8 cellular contexts compared by ENCODE assay signal in the genomic region with DNA sequence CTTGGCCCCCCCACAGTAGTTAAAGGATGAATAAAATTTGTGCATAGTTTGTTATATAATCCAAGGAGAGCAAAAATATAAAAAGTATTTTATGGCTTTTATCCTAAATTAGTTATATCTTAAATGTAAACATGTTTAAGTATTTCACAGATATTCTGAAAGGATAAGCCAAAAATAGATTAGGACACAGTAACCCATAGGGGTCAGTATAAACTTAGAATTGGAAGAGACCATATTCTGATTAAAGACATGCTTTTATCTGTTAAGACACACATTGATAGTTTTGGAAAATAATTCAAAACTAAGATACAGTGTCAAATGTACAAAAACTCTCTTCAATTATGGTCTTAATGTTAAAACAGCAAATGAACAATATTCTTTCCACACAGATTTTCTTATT. TPM values are rescaled to one million over a fixed set of nuclear protein-coding genes. Genes with fewer than 3 reads are reported as not detected.
DNase-seq lines count a peak whose midpoint lies in the region; ATAC-seq, FAIRE-seq and TF ChIP-seq lines count a peak whose summit lies in the region.

No MANE protein-coding gene starts in this region.

- TF ChIP-seq CTCF in LNCaP clone FGC (IDR thresholded peaks at IDR 0.05; ENCODE audit: control insufficient read depth, extremely low read depth, insufficient read depth), result peak; percentile 47
- peak in 2 of 3 experiments; percentile 23 to 35; a peak in 3 of 6 replicates for TF ChIP-seq CTCF in GM12878 (IDR thresholded peaks at IDR 0.05 in 2 of 3, conservative IDR thresholded peaks at IDR 0.05 in 1 of 3; ENCODE audit: control insufficient read depth in 2 of 3, extremely low read depth in 1 of 3, insufficient read depth in 1 of 3, low read depth in 3 of 3, low read length in 3 of 3)
- TF ChIP-seq CTCF in mesothelial cell of epicardium (IDR thresholded peaks at IDR 0.05; ENCODE audit: unreplicated experiment), result peak; percentile 60

- intact Hi-C loops in GM12878 (cut with micrococcal nuclease; ENCODE audit: unreplicated experiment), result loop anchor here (1.0 to 10.0 kb wide), 3 partner anchors 54 to 256 kb away; no protein-coding TSS in a partner anchor

- no peaks in the 10 kb centered on the region for H3K36me3 ChIP-seq in GM12878 (ENCODE audit: control insufficient read depth in 2 of 2, insufficient read depth in 2 of 2, low read length in 1 of 2)

- no peaks in the 10 kb centered on the region for H3K27me3 ChIP-seq in GM12878 (replicated peaks in 1 of 2; ENCODE audit: control insufficient read depth in 2 of 2, insufficient read depth in 2 of 2, low read length in 1 of 2)

- SMC1A ChIA-PET in GM12878 (lab: Charles Lee; ENCODE audit: uncharacterized antibody, unreplicated experiment), result no interaction called here

- H3K4me1 ChIP-seq in GM12878 (ENCODE audit: control insufficient read depth, insufficient read depth, low read length), result no peaks in the 10 kb centered on the region

- no peak for ATAC-seq in GM12878
- no peak for ATAC-seq in HG03095 (IDR thresholded peaks at IDR 0.05; ENCODE audit: unreplicated experiment)
- no peak for ATAC-seq in GM19351 (IDR thresholded peaks at IDR 0.05; ENCODE audit: unreplicated experiment)

- peaks cover 3% of the 10 kb centered on the region for H3K4me1 Mint-ChIP-seq in mesothelial cell of epicardium

- no peak overlapping the region for H3K27ac ChIP-seq in GM12878 (ENCODE audit: control insufficient read depth, insufficient read depth)

- H4K20me1 ChIP-seq in GM12878 (ENCODE audit: control insufficient read depth, insufficient read depth), result no peaks in the 10 kb centered on the region

- H3K9me3 Mint-ChIP-seq in mesothelial cell of epicardium, result no peaks in the 10 kb centered on the region

- CTCF ChIA-PET in GM12878 (lab: Yijun Ruan, JAX), result no interaction called here

- H2AFZ ChIP-seq in GM12878 (ENCODE audit: control insufficient read depth, low read depth, low read length), result no peak overlapping the region

- H3K27ac Mint-ChIP-seq in mesothelial cell of epicardium, result no peak overlapping the region

- H3K9me3 ChIP-seq in GM12878 (replicated peaks; ENCODE audit: control insufficient read depth, insufficient read depth, low read length), result no peaks in the 10 kb centered on the region

- no peak for FAIRE-seq in GM12878 (lab: Jason Lieb, UNC)

- no peak for TF ChIP-seq EP300 in GM12878 (IDR thresholded peaks at IDR 0.05; ENCODE audit: borderline replicate concordance in 1 of 2, control insufficient read depth in 1 of 2, low read depth in 2 of 2, low read length in 2 of 2)

- H3K4me3 ChIP-seq in LNCaP clone FGC (ENCODE audit: low read depth, low read length) (no peak overlapping the region), GM12878 (no peak overlapping the region)

- DNase-seq in DMS114 treated with DMSO at 0.1 percent for 48 hours (lab: John Stamatoyannopoulos, UW; ENCODE audit: unreplicated experiment) (peak; percentile 55), LNCaP clone FGC (ENCODE audit: low read depth) (no peak), GM12878 (ENCODE audit: low read depth, low spot score) (no peak), mesothelial cell of epicardium (ENCODE audit: low spot score in 2 of 2, unreplicated experiment in 2 of 2) (no peak), D341Med (ENCODE audit: low spot score) (no peak)
- no peak for DNase-seq in effector CD4-positive, alpha-beta T cell

- RAD21 ChIA-PET in GM12878 (lab: Charles Lee; ENCODE audit: unreplicated experiment), result no interaction called here

- H3K27me3 Mint-ChIP-seq in mesothelial cell of epicardium (ENCODE audit: low read depth), result no peaks in the 10 kb centered on the region

- no TSS peak for BruUV-seq in GM12878 (replicated peaks; lab: Mats Ljungman, UMichigan)

- no peak for TF ChIP-seq POLR2A in GM12878 (IDR thresholded peaks at IDR 0.05; ENCODE audit: low read depth, low read length)

- H3K36me3 Mint-ChIP-seq in mesothelial cell of epicardium, result no peaks in the 10 kb centered on the region

- H3K79me2 ChIP-seq in GM12878 (ENCODE audit: control insufficient read depth, insufficient read depth, low read length), result peaks cover 5% of the 10 kb centered on the region

- H3K9ac ChIP-seq in GM12878 (ENCODE audit: control insufficient read depth, insufficient read depth, low read length), result no peak overlapping the region

- in situ Hi-C loops in GM12878 (cut with MboI), result no loop called here

- H3K4me2 ChIP-seq in GM12878 (ENCODE audit: control insufficient read depth, insufficient read depth), result no peak overlapping the region

- peak; percentile 44 for TF ChIP-seq RAD21 in GM12878 (IDR thresholded peaks at IDR 0.05; ENCODE audit: insufficient read depth, low read depth, low read length)

- H3K4me3 Mint-ChIP-seq in mesothelial cell of epicardium, result no peak overlapping the region

- POLR2A ChIA-PET in GM12878 (lab: Charles Lee), result no interaction called here

TF ChIP-seq in GM12878, 131 proteins besides CTCF, POLR2A, EP300 and RAD21:
- TF ChIP-seq TAF1 (IDR thresholded peaks at IDR 0.05; ENCODE audit: borderline replicate concordance, low read depth, low read length) (no peak), MEF2A (IDR thresholded peaks at IDR 0.05; ENCODE audit: insufficient read depth, low read depth, low read length) (peak; percentile 89), MEF2B (IDR thresholded peaks at IDR 0.05; ENCODE audit: partially characterized antibody, poor library complexity, severe bottlenecking) (peak; percentile 58), SMARCA5 (IDR thresholded peaks at IDR 0.05) (no peak), GABPA (IDR thresholded peaks at IDR 0.05; ENCODE audit: low read depth) (no peak)
- TF ChIP-seq, protein P1, sequence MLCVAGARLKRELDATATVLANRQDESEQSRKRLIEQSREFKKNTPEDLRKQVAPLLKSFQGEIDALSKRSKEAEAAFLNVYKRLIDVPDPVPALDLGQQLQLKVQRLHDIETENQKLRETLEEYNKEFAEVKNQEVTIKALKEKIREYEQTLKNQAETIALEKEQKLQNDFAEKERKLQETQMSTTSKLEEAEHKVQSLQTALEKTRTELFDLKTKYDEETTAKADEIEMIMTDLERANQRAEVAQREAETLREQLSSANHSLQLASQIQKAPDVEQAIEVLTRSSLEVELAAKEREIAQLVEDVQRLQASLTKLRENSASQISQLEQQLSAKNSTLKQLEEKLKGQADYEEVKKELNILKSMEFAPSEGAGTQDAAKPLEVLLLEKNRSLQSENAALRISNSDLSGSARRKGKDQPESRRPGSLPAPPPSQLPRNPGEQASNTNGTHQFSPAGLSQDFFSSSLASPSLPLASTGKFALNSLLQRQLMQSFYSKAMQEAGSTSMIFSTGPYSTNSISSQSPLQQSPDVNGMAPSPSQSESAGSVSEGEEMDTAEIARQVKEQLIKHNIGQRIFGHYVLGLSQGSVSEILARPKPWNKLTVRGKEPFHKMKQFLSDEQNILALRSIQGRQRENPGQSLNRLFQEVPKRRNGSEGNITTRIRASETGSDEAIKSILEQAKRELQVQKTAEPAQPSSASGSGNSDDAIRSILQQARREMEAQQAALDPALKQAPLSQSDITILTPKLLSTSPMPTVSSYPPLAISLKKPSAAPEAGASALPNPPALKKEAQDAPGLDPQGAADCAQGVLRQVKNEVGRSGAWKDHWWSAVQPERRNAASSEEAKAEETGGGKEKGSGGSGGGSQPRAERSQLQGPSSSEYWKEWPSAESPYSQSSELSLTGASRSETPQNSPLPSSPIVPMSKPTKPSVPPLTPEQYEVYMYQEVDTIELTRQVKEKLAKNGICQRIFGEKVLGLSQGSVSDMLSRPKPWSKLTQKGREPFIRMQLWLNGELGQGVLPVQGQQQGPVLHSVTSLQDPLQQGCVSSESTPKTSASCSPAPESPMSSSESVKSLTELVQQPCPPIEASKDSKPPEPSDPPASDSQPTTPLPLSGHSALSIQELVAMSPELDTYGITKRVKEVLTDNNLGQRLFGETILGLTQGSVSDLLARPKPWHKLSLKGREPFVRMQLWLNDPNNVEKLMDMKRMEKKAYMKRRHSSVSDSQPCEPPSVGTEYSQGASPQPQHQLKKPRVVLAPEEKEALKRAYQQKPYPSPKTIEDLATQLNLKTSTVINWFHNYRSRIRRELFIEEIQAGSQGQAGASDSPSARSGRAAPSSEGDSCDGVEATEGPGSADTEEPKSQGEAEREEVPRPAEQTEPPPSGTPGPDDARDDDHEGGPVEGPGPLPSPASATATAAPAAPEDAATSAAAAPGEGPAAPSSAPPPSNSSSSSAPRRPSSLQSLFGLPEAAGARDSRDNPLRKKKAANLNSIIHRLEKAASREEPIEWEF (IDR thresholded peaks at IDR 0.05; ENCODE audit: insufficient replicate concordance, low read depth, low read length), result no peak

RNA-seq across cellular contexts. Expression of a gene that starts 4.5 kb away (rescaled TPM):
- total RNA-seq in GM12878 (2013; cell fraction: nucleolus; rRNA removed), result 58.7 and 59.2 TPM in 2 replicates
- total RNA-seq in GM12878 (2014; rRNA removed) (28.4 and 34.2 TPM in 2 replicates), GM12878 (2014; rRNA removed; fragmentation: Illumina TruSeq; extraction: Trizol) (39.9 and 40.2 TPM in 2 replicates), GM12878 (2021) (22.3 and 22.7 TPM in 2 replicates), mesothelial cell of epicardium (99.2 to 100 TPM (median 99.5 TPM) in 3 replicates)
- polyA plus RNA-seq in GM12878 (2011; ENCODE audit: low read depth), result 29.3 TPM
- polyA plus RNA-seq in GM12878 (2011; rRNA removed) (45.7 and 73.9 TPM in 2 replicates), GM12878 (2014; fragmentation: Illumina TruSeq; extraction: Trizol) (35.5 and 42.7 TPM in 2 replicates), GM12878 (2014; fragmentation: Nextera tagmentation; extraction: Ambion mirVana) (10 to 100 TPM; 18.5 to 22.5 TPM), GM12878 (2014; rRNA removed) (21.9 and 27.0 TPM in 2 replicates), GM12878 (2016; fragmentation: Nextera tagmentation; extraction: Ambion mirVana) (10 to 100 TPM; 33.8 to 35.5 TPM)
- polyA plus RNA-seq in GM12878 (2011; cell fraction: cytosol; rRNA removed), result 15.7 and 20.0 TPM in 2 replicates
- polyA plus RNA-seq in GM12878 (2011; cell fraction: nucleus; rRNA removed), result 7.5 and 8.0 TPM in 2 replicates
- 37.1 and 42.4 TPM in 2 replicates for polyA plus RNA-seq in GM12878 (2012)
- 44.4 and 63.1 TPM in 2 replicates for polyA minus RNA-seq in GM12878 (2011; rRNA and poly(A)+ RNA removed)
- polyA minus RNA-seq in GM12878 (2011; cell fraction: cytosol; rRNA and poly(A)+ RNA removed), result 19.4 and 19.8 TPM in 2 replicates
- polyA minus RNA-seq in GM12878 (2011; cell fraction: nucleus; rRNA and poly(A)+ RNA removed), result 10.4 and 14.0 TPM in 2 replicates
